In genomic region chr17:16521070-16521727, GRCh38 we compare ENCODE assay signal across 1 cellular context.
TF ChIP-seq lines count a peak whose summit lies in the region.

No MANE protein-coding gene starts in this region.

TF ChIP-seq in H1, 55 proteins besides CTCF, POLR2A, EP300 and RAD21:
- no peak for TF ChIP-seq SP1 (IDR thresholded peaks at IDR 0.05; ENCODE audit: low read depth, low read length)
- no peak for TF ChIP-seq CBX5 (IDR thresholded peaks at IDR 0.05; ENCODE audit: low read depth, low read length)
- no peak for TF ChIP-seq FOSL1 (IDR thresholded peaks at IDR 0.05; ENCODE audit: insufficient read depth, low read depth, low read length)
- TF ChIP-seq TBP (IDR thresholded peaks at IDR 0.05; ENCODE audit: low read depth, low read length), result 0 out of 2 replicates have a peak, but pooled peaks have one; percentile 7
